Comparison of ENCODE assay signal across 8 cellular contexts in the genomic region with DNA sequence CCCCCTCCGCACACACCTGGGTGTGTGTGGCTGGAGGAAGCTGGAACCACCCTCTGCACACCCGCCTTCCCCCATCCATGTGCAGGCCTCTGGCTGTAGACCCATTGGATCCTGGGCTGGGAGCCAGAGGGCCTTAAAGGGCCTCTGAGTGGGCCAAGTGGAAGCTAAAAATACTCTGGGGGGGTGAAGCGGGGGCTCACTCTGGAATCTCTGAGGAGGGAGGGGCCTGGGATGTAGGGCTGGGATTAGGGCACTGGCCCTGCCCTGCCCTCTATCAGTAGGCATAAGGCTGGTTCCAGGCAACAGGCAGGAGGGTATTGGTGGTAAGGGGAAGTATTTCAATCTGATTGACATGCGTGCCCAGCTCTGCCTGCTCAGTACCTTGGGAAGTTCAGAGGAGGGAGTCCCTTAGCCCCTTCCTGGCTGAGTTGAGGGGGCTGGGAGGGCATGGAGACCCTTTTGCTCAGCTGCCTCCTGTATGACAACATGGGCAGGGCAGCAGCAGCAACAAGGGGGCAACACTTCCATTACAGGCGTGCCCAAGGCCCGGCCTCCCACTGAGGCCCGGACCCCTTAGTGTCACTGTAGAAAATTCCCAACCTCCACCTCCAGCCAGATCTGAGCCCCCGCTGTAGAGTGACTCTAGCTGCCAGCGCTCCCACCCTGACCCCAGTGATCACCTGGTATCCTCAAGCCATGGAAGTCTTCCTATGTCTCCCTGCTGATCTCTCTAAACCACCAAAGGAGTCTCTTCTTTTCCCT. TPM values are rescaled to one million over a fixed set of nuclear protein-coding genes. Genes with fewer than 3 reads are reported as not detected.
A peak's percentile ranks its signal among the peaks of the same experiment; 100 is the strongest.
DNase-seq lines count a peak whose midpoint lies in the region; ATAC-seq and TF ChIP-seq lines count a peak whose summit lies in the region.

No MANE protein-coding gene starts in this region.

- peaks cover 90 to 98% (median 96%) of the 10 kb centered on the region in 4 donors for H3K4me1 ChIP-seq in esophagus muscularis mucosa
- no peaks in the 10 kb centered on the region for H3K4me1 ChIP-seq in urinary bladder (ENCODE audit: insufficient read depth)

- intact Hi-C loops in esophagus muscularis mucosa (cut with DNase I) = no loop called here

- no peaks in the 10 kb centered on the region for H3K9me3 ChIP-seq in esophagus muscularis mucosa

- peak; percentile 56 for DNase-seq in NCI-H2196 (lab: John Stamatoyannopoulos, UW; ENCODE audit: unreplicated experiment)
- no peak for DNase-seq in NCI-H2196 treated with DMSO at 0.1 percent for 48 hours (lab: John Stamatoyannopoulos, UW; ENCODE audit: unreplicated experiment)
- no peak for DNase-seq in esophagus muscularis mucosa (ENCODE audit: extremely low spot score)
- DNase-seq in mucosa of gallbladder (ENCODE audit: low spot score) = peak; percentile 73
- DNase-seq in NCI-H2107 treated with DMSO at 0.1 percent for 48 hours (lab: John Stamatoyannopoulos, UW; ENCODE audit: unreplicated experiment) = no peak
- DNase-seq in NCI-H82 treated with DMSO at 0.1 percent for 48 hours (lab: John Stamatoyannopoulos, UW; ENCODE audit: unreplicated experiment) = no peak

- H3K36me3 ChIP-seq in esophagus muscularis mucosa (no peaks in the 10 kb centered on the region), urinary bladder (ENCODE audit: insufficient read depth) (no peaks in the 10 kb centered on the region)

- TF ChIP-seq POLR2A in esophagus muscularis mucosa (IDR thresholded peaks at IDR 0.05; ENCODE audit: low read depth) = no peak

- no peak for TF ChIP-seq EP300 in esophagus muscularis mucosa (IDR thresholded peaks at IDR 0.05)

- 62% methylated on average over 5 of the region's 9 CpGs for WGBS in esophagus muscularis mucosa
- WGBS in urinary bladder = 56% methylated on average over 9 of the region's 9 CpGs

- ATAC-seq in HG02981 (IDR thresholded peaks at IDR 0.05; ENCODE audit: unreplicated experiment) = no peak

- no peaks in the 10 kb centered on the region for H3K27me3 ChIP-seq in esophagus muscularis mucosa

- H3K4me3 ChIP-seq in esophagus muscularis mucosa (peak overlapping the region in 1 of 4 donors; percentile 34), urinary bladder (ENCODE audit: low read depth, low read length) (no peak overlapping the region)

- H3K27ac ChIP-seq in esophagus muscularis mucosa (replicated peaks in 1 of 4) = peak overlapping the region; percentile 91 to 97 (median 95)
- H3K27ac ChIP-seq in urinary bladder (ENCODE audit: low read depth) = peak overlapping the region; percentile 47

- TF ChIP-seq CTCF in esophagus muscularis mucosa (IDR thresholded peaks at IDR 0.05) = no peak

RNA-seq across cellular contexts. Expression of a gene that starts 5.2 kb away (rescaled TPM):
- total RNA-seq in esophagus muscularis mucosa (10 to 100 TPM; 38.9 to 96.7 (median 58.6) TPM), mucosa of gallbladder (134 TPM), urinary bladder (26.0 TPM)
- 54.9 TPM for polyA plus RNA-seq in urinary bladder

RNA-seq across cellular contexts. Expression of a gene that starts 34.0 kb away (rescaled TPM):
- total RNA-seq in esophagus muscularis mucosa (100 to 1,000 TPM in 1 of 4 donors, 10 to 100 TPM in 3; 31.6 to 118 (median 61.4) TPM), mucosa of gallbladder (64.7 TPM), urinary bladder (15.9 TPM)
- 55.0 TPM for polyA plus RNA-seq in urinary bladder

Comparison
In these comparisons a context has a peak if more than half of its experiments do, and no peak if none do; other contexts are left out.
1. DNase-seq: peak in NCI-H2196 (single experiment) and mucosa of gallbladder (single experiment); none in NCI-H2196 treated with DMSO at 0.1 percent for 48 hours (single experiment), esophagus muscularis mucosa (single experiment), NCI-H2107 treated with DMSO at 0.1 percent for 48 hours (single experiment) and NCI-H82 treated with DMSO at 0.1 percent for 48 hours (single experiment).